In genomic region chr17:58517928-58518609, GRCh38 we compare ENCODE assay signal across 8 cellular contexts. TPM values are rescaled to one million over a fixed set of nuclear protein-coding genes. Genes with fewer than 3 reads are reported as not detected.
DNase-seq lines count a peak whose midpoint lies in the region; ATAC-seq and TF ChIP-seq lines count a peak whose summit lies in the region.

No MANE protein-coding gene starts in this region.

- H3K36me3 ChIP-seq in left lung: no peaks in the 10 kb centered on the region

- H3K27ac ChIP-seq in left lung: peak overlapping the region; percentile 93 to 97

- ATAC-seq in GM19397 (IDR thresholded peaks at IDR 0.05; ENCODE audit: unreplicated experiment) (peak; percentile 84), HG03565 (IDR thresholded peaks at IDR 0.05; ENCODE audit: unreplicated experiment) (peak; percentile 83), left lung (peak; percentile 85)

- no peaks in the 10 kb centered on the region for H3K27me3 ChIP-seq in left lung

- DNase-seq in CD1c-positive myeloid dendritic cell (ENCODE audit: extremely low spot score): peak; percentile 100
- DNase-seq in NCI-H748 treated with DMSO at 0.1 percent for 48 hours (lab: John Stamatoyannopoulos, UW): peak; percentile 99
- DNase-seq in activated CD4-positive, alpha-beta T cell treated with anti-CD3 and anti-CD28 coated beads, Interleukin-2, amount 50 U/mL, for 4 hours: peak; percentile 99
- DNase-seq in dermis blood vessel endothelial cell: peak; percentile 100
- DNase-seq in left lung: peak; percentile 97 to 100
- peak; percentile 99 for DNase-seq in stimulated activated CD4-positive, alpha-beta T cell treated with anti-CD3 and anti-CD28 coated beads, Interleukin-2, amount 100 ng/mL, for 4 hours (ENCODE audit: low read depth)

- H3K4me1 ChIP-seq in left lung: peaks cover 24 to 58% of the 10 kb centered on the region in 2 donors

- intact Hi-C loops in left lung (cut with DNase I): no loop called here

- no peak for TF ChIP-seq CTCF in left lung (IDR thresholded peaks at IDR 0.05)

- H3K9me3 ChIP-seq in left lung: no peaks in the 10 kb centered on the region

- peak overlapping the region; percentile 49 to 82 for H3K4me3 ChIP-seq in left lung

RNA-seq across cellular contexts. Expression of gene MTMR4, which starts 3.6 kb away (rescaled TPM):
- total RNA-seq in dermis blood vessel endothelial cell (53.9 and 57.5 TPM in 2 replicates), left lung (10 to 100 TPM; 33.6 to 43.4 TPM)

RNA-seq across cellular contexts. Expression of gene HSF5, which starts 29.9 kb away (rescaled TPM):
- total RNA-seq in dermis blood vessel endothelial cell: 0.05 and 0.17 TPM in 2 replicates
- total RNA-seq in left lung: under 1 TPM; 0.08 to 0.15 TPM

Comparison
In these comparisons a context has a peak if more than half of its experiments do, and no peak if none do; other contexts are left out.
1. Peak in every context shown above with its lines: DNase-seq, ATAC-seq, H3K4me3 ChIP-seq and H3K27ac ChIP-seq.